In genomic region chr5:177291735-177292134, GRCh38 we compare ENCODE assay signal across 26 cellular contexts.
"Had no signal": no experiment of that assay in that cellular context is flagged by ENCODE, and none has a peak within 500 bp of the region (broad histone marks: within the 10 kb centered on the region; RNA-seq: fewer than 3 reads in every experiment).

No MANE protein-coding gene starts in this region.

- H3K27me3 ChIP-seq: adrenal gland, SJSA1 had no signal

- H3K4me3 ChIP-seq: adrenal gland, SJSA1 had no signal

- H3K27ac ChIP-seq: adrenal gland, SJSA1 had no signal

- H3K9me3 ChIP-seq: adrenal gland, SJSA1 had no signal

- H3K4me1 ChIP-seq: SJSA1 had no signal

- H3K4me3 Mint-ChIP-seq: activated CD4-positive, alpha-beta memory T cell treated with anti-CD3 and anti-CD28 coated beads, Interleukin-2, amount 10 ng/mL, durations not matched to agents 7 days and 5 days; activated naive CD4-positive, alpha-beta T cell treated with anti-CD3 and anti-CD28 coated beads for 36 hours; activated naive CD8-positive, alpha-beta T cell; activated T-helper 17 cell treated with anti-CD3 and anti-CD28 coated beads, Interleukin-2, amount 50 U/mL, for 72 hours; T-helper 1 cell treated with Interleukin-12 subunit alpha and Interleukin-12 subunit beta and Interleukin-4 antibody, amounts not matched to agents 30 μg/mL and 1 μg/mL, for 36 hours had no signal

- H3K9me3 Mint-ChIP-seq: activated B cell treated with CpG ODN at 0.5 μM for 24 hours; activated CD4-positive, alpha-beta memory T cell treated with anti-CD3 and anti-CD28 coated beads, Interleukin-2, amount 10 ng/mL, durations not matched to agents 7 days and 5 days; activated naive CD4-positive, alpha-beta T cell treated with anti-CD3 and anti-CD28 coated beads for 36 hours; activated T-helper 17 cell treated with anti-CD3 and anti-CD28 coated beads, Interleukin-2, amount 50 U/mL, for 72 hours; IgD-negative memory B cell; T-helper 1 cell treated with Interleukin-12 subunit alpha and Interleukin-12 subunit beta and Interleukin-4 antibody, amounts not matched to agents 30 μg/mL and 1 μg/mL, for 36 hours had no signal

- ATAC-seq: activated T-helper 17 cell treated with anti-CD3 and anti-CD28 coated beads, Interleukin-2, amount 50 U/mL, for 72 hours; PC-3; SK-N-SH treated with all-trans-retinoic acid at 6 μM for 48 hours had no signal

- H3K27me3 Mint-ChIP-seq: activated B cell treated with CpG ODN at 0.5 μM for 24 hours; activated CD4-positive, alpha-beta memory T cell treated with anti-CD3 and anti-CD28 coated beads, Interleukin-2, amount 10 ng/mL, durations not matched to agents 7 days and 5 days; activated naive CD8-positive, alpha-beta T cell; activated T-helper 17 cell treated with anti-CD3 and anti-CD28 coated beads, Interleukin-2, amount 50 U/mL, for 72 hours; IgD-negative memory B cell had no signal

- H3K27ac Mint-ChIP-seq: activated CD4-positive, alpha-beta memory T cell treated with anti-CD3 and anti-CD28 coated beads, Interleukin-2, amount 10 ng/mL, durations not matched to agents 7 days and 5 days; T-helper 1 cell treated with Interleukin-12 subunit alpha and Interleukin-12 subunit beta and Interleukin-4 antibody, amounts not matched to agents 30 μg/mL and 1 μg/mL, for 36 hours had no signal

- DNase-seq: activated B cell treated with CpG ODN at 0.5 μM for 24 hours; activated CD4-positive, alpha-beta memory T cell treated with anti-CD3 and anti-CD28 coated beads, Interleukin-2, amount 10 ng/mL, durations not matched to agents 7 days and 5 days; activated CD4-positive, alpha-beta T cell treated with anti-CD3 and anti-CD28 coated beads for 1 hour; activated CD4-positive, alpha-beta T cell treated with anti-CD3 and anti-CD28 coated beads, Interleukin-2, amount 50 U/mL, for 1 hour; activated gamma-delta T cell; activated naive CD4-positive, alpha-beta T cell treated with anti-CD3 and anti-CD28 coated beads for 36 hours; activated T-cell treated with anti-CD3 and anti-CD28 coated beads for 4 hours; activated T-cell treated with anti-CD3 and anti-CD28 coated beads, Interleukin-2, amount 50 U/mL, for 48 hours; adrenal gland; anterior cingulate cortex; NCI-H1048; NCI-H146; NCI-H187 treated with DMSO at 0.1 percent for 48 hours; NCI-H2081 treated with DMSO at 0.1 percent for 48 hours; NCI-H446 treated with DMSO at 0.1 percent for 48 hours; NCI-H526; NCI-H774; PC-3; SHP77; T-helper 9 cell had no signal
